In genomic region chr14:60512952-60513554, GRCh38 we compare ENCODE assay signal across 1 cellular context.
TF ChIP-seq lines count a peak whose summit lies in the region.

No MANE protein-coding gene starts in this region.

TF ChIP-seq in WTC11, 78 proteins besides CTCF, POLR2A, EP300 and RAD21 (continued from another document):
- TF ChIP-seq ZSCAN18 (CRISPR knock-in tag; IDR thresholded peaks at IDR 0.05) = no peak
- TF ChIP-seq HMGA2 (CRISPR knock-in tag; IDR thresholded peaks at IDR 0.05) = no peak
- no peak for TF ChIP-seq OVOL2 (CRISPR knock-in tag; IDR thresholded peaks at IDR 0.05; ENCODE audit: borderline replicate concordance)
- no peak for TF ChIP-seq USF1 (CRISPR knock-in tag; IDR thresholded peaks at IDR 0.05)
- no peak for TF ChIP-seq ZNF532 (CRISPR knock-in tag; IDR thresholded peaks at IDR 0.05; ENCODE audit: borderline replicate concordance)
- TF ChIP-seq JAZF1 (CRISPR knock-in tag; IDR thresholded peaks at IDR 0.05) = no peak
- no peak for TF ChIP-seq ATF2 (CRISPR knock-in tag; IDR thresholded peaks at IDR 0.05; ENCODE audit: borderline replicate concordance, low read depth)
- no peak for TF ChIP-seq MXD4 (CRISPR knock-in tag; IDR thresholded peaks at IDR 0.05; ENCODE audit: borderline replicate concordance)
TF ChIP-seq in WTC11: peak in this region for 0.
